ENCODE assay signal across 8 cellular contexts in genomic region chr16:77721752-77722314, GRCh38. TPM values are rescaled to one million over a fixed set of nuclear protein-coding genes. Genes with fewer than 3 reads are reported as not detected.
DNase-seq lines count a peak whose midpoint lies in the region; ATAC-seq and TF ChIP-seq lines count a peak whose summit lies in the region.

No MANE protein-coding gene starts in this region.

- H3K27me3 Mint-ChIP-seq in activated CD4-positive, alpha-beta T cell treated with anti-CD3 and anti-CD28 coated beads for 36 hours, result no peaks in the 10 kb centered on the region
- H3K27me3 Mint-ChIP-seq in activated naive CD8-positive, alpha-beta T cell treated with anti-CD3 and anti-CD28 coated beads, Interleukin-2, amount 10 ng/mL, durations not matched to agents 7 days and 5 days, result no peaks in the 10 kb centered on the region
- no peaks in the 10 kb centered on the region for H3K27me3 Mint-ChIP-seq in osteocyte (ENCODE audit: unreplicated experiment)

- peak overlapping the region; percentile 80 for H3K4me3 Mint-ChIP-seq in activated CD4-positive, alpha-beta T cell treated with anti-CD3 and anti-CD28 coated beads for 36 hours
- peak overlapping the region; percentile 87 for H3K4me3 Mint-ChIP-seq in activated naive CD8-positive, alpha-beta T cell treated with anti-CD3 and anti-CD28 coated beads, Interleukin-2, amount 10 ng/mL, durations not matched to agents 7 days and 5 days
- H3K4me3 Mint-ChIP-seq in osteocyte (ENCODE audit: unreplicated experiment), result peak overlapping the region; percentile 82

- H3K9me3 Mint-ChIP-seq in activated CD4-positive, alpha-beta T cell treated with anti-CD3 and anti-CD28 coated beads for 36 hours (ENCODE audit: low read depth), result no peaks in the 10 kb centered on the region
- peaks cover 3% of the 10 kb centered on the region for H3K9me3 Mint-ChIP-seq in activated naive CD8-positive, alpha-beta T cell treated with anti-CD3 and anti-CD28 coated beads, Interleukin-2, amount 10 ng/mL, durations not matched to agents 7 days and 5 days
- no peaks in the 10 kb centered on the region for H3K9me3 Mint-ChIP-seq in osteocyte (ENCODE audit: unreplicated experiment)

- peaks cover 11% of the 10 kb centered on the region for H3K36me3 Mint-ChIP-seq in activated CD4-positive, alpha-beta T cell treated with anti-CD3 and anti-CD28 coated beads for 36 hours (ENCODE audit: low read depth)
- H3K36me3 Mint-ChIP-seq in activated naive CD8-positive, alpha-beta T cell treated with anti-CD3 and anti-CD28 coated beads, Interleukin-2, amount 10 ng/mL, durations not matched to agents 7 days and 5 days, result peaks cover 3% of the 10 kb centered on the region
- no peaks in the 10 kb centered on the region for H3K36me3 Mint-ChIP-seq in osteocyte (ENCODE audit: unreplicated experiment)

- ATAC-seq in activated CD4-positive, alpha-beta T cell treated with anti-CD3 and anti-CD28 coated beads for 36 hours, result peak; percentile 31
- peak; percentile 19 for ATAC-seq in HG03045 (IDR thresholded peaks at IDR 0.05; ENCODE audit: unreplicated experiment)
- peak; percentile 24 for ATAC-seq in activated naive CD8-positive, alpha-beta T cell treated with anti-CD3 and anti-CD28 coated beads, Interleukin-2, amount 10 ng/mL, durations not matched to agents 7 days and 5 days (ENCODE audit: low read depth)

- CTCF ChIA-PET in activated CD4-positive, alpha-beta T cell treated with anti-CD3 and anti-CD28 coated beads for 36 hours (lab: Charles Lee), result interaction anchor here (0.6 to 1.3 kb wide), 4 partner anchors 48 to 511 kb away, joined by 3 read pairs; no protein-coding TSS in a partner anchor

- DNase-seq in activated CD4-positive, alpha-beta T cell treated with anti-CD3 and anti-CD28 coated beads for 36 hours, result no peak
- no peak for DNase-seq in activated CD4-positive, alpha-beta T cell treated with anti-CD3 and anti-CD28 coated beads for 4 hours
- DNase-seq in activated naive CD8-positive, alpha-beta T cell treated with anti-CD3 and anti-CD28 coated beads, Interleukin-2, amount 10 ng/mL, durations not matched to agents 7 days and 5 days, result peak; percentile 25
- no peak for DNase-seq in osteocyte (ENCODE audit: extremely low spot score, unreplicated experiment)
- no peak for DNase-seq in NCI-H1105 treated with DMSO at 0.1 percent for 48 hours (lab: John Stamatoyannopoulos, UW)
- no peak for DNase-seq in Kasumi-1 (lab: John Stamatoyannopoulos, UW)
- DNase-seq in NCI-H2107 treated with DMSO at 0.1 percent for 48 hours (lab: John Stamatoyannopoulos, UW; ENCODE audit: unreplicated experiment), result no peak

- POLR2A ChIA-PET in activated CD4-positive, alpha-beta T cell treated with anti-CD3 and anti-CD28 coated beads for 36 hours (lab: Charles Lee), result no interaction called here
- POLR2A ChIA-PET in activated naive CD8-positive, alpha-beta T cell treated with anti-CD3 and anti-CD28 coated beads, Interleukin-2, amount 10 ng/mL, durations not matched to agents 7 days and 5 days (lab: Charles Lee), result interaction anchor here (1.5 kb wide), 1 partner anchor 378 kb away, joined by 4 read pairs; no protein-coding TSS in a partner anchor

- peak overlapping the region; percentile 77 for H3K27ac Mint-ChIP-seq in activated CD4-positive, alpha-beta T cell treated with anti-CD3 and anti-CD28 coated beads for 36 hours
- H3K27ac Mint-ChIP-seq in activated naive CD8-positive, alpha-beta T cell treated with anti-CD3 and anti-CD28 coated beads, Interleukin-2, amount 10 ng/mL, durations not matched to agents 7 days and 5 days, result peak overlapping the region; percentile 90
- peak overlapping the region; percentile 53 for H3K27ac Mint-ChIP-seq in osteocyte (ENCODE audit: unreplicated experiment)

- intact Hi-C loops in activated CD4-positive, alpha-beta T cell treated with anti-CD3 and anti-CD28 coated beads for 36 hours (cut with DNase I, micrococcal nuclease), result loop anchor here (1.0 to 5.0 kb wide), 6 partner anchors 280 to 531 kb away; partner anchors contain the start of genes MON1B (in 2 of the 2) and WWOX (in 2 of the 2)

- no peak for TF ChIP-seq CTCF in osteocyte (IDR thresholded peaks at IDR 0.05)

- H3K4me1 Mint-ChIP-seq in activated CD4-positive, alpha-beta T cell treated with anti-CD3 and anti-CD28 coated beads for 36 hours, result peaks cover 11% of the 10 kb centered on the region
- H3K4me1 Mint-ChIP-seq in activated naive CD8-positive, alpha-beta T cell treated with anti-CD3 and anti-CD28 coated beads, Interleukin-2, amount 10 ng/mL, durations not matched to agents 7 days and 5 days, result peaks cover 11% of the 10 kb centered on the region
- H3K4me1 Mint-ChIP-seq in osteocyte (ENCODE audit: unreplicated experiment), result peaks cover 10% of the 10 kb centered on the region

RNA-seq across cellular contexts. Expression of gene NUDT7, which starts 0.5 kb away (rescaled TPM):
- total RNA-seq in activated CD4-positive, alpha-beta T cell treated with anti-CD3 and anti-CD28 coated beads for 36 hours, result 10 to 100 TPM in 1 of 2 experiments, 1 to 10 TPM in 1; 9.8 to 11.4 TPM
- total RNA-seq in activated naive CD8-positive, alpha-beta T cell treated with anti-CD3 and anti-CD28 coated beads, Interleukin-2, amount 10 ng/mL, durations not matched to agents 7 days and 5 days, result 1 to 10 TPM; 4.1 to 4.5 TPM
- 1.4 and 3.2 TPM in 2 replicates for total RNA-seq in osteocyte
